ENCODE assay signal across 3 cellular contexts in genomic region chr6:26207248-26207801, GRCh38.
TF ChIP-seq lines count a peak whose summit lies in the region.

No MANE protein-coding gene starts in this region.

TF ChIP-seq in IMR-90, 13 proteins besides CTCF, POLR2A, EP300 and RAD21:
- TF ChIP-seq RFX5 (IDR thresholded peaks at IDR 0.05; ENCODE audit: low read depth, low read length) (no peak), MAZ (IDR thresholded peaks at IDR 0.05; ENCODE audit: borderline replicate concordance, low read depth, low read length) (no peak), MXI1 (IDR thresholded peaks at IDR 0.05; ENCODE audit: borderline replicate concordance, low read depth, low read length) (no peak), BHLHE40 (IDR thresholded peaks at IDR 0.05; ENCODE audit: low read depth, low read length) (no peak), SMC3 (IDR thresholded peaks at IDR 0.05; ENCODE audit: low read depth, low read length) (no peak), FOS (IDR thresholded peaks at IDR 0.05; ENCODE audit: low read depth, low read length) (no peak), RCOR1 (IDR thresholded peaks at IDR 0.05; ENCODE audit: insufficient replicate concordance, low read length) (no peak), CHD1 (IDR thresholded peaks at IDR 0.05; ENCODE audit: low read depth, low read length) (no peak), CEBPB (IDR thresholded peaks at IDR 0.05; ENCODE audit: low read depth, low read length) (no peak), ELK1 (IDR thresholded peaks at IDR 0.05; ENCODE audit: borderline replicate concordance, low read depth, low read length) (no peak), NFE2L2 (IDR thresholded peaks at IDR 0.05; ENCODE audit: low read depth, low read length) (no peak), MAFK (IDR thresholded peaks at IDR 0.05; ENCODE audit: low read depth, low read length) (no peak), USF2 (IDR thresholded peaks at IDR 0.05; ENCODE audit: low read depth, low read length) (no peak)

TF ChIP-seq in WTC11, 78 proteins besides CTCF, POLR2A, EP300 and RAD21:
- TF ChIP-seq HMGA2 (CRISPR knock-in tag; IDR thresholded peaks at IDR 0.05), result no peak
- TF ChIP-seq CBFB (CRISPR knock-in tag; IDR thresholded peaks at IDR 0.05; ENCODE audit: low read depth), result no peak
- TF ChIP-seq FOXP4 (CRISPR knock-in tag; IDR thresholded peaks at IDR 0.05), result no peak
- no peak for TF ChIP-seq NFATC4 (CRISPR knock-in tag; IDR thresholded peaks at IDR 0.05)
- no peak for TF ChIP-seq SOX15 (CRISPR knock-in tag; IDR thresholded peaks at IDR 0.05)
- no peak for TF ChIP-seq AFF4 (CRISPR knock-in tag; IDR thresholded peaks at IDR 0.05; ENCODE audit: borderline replicate concordance)
- TF ChIP-seq ZNF512 (CRISPR knock-in tag; IDR thresholded peaks at IDR 0.05; ENCODE audit: borderline replicate concordance), result no peak
- TF ChIP-seq NFYB (CRISPR knock-in tag; conservative IDR thresholded peaks at IDR 0.05; ENCODE audit: low read depth), result no peak
- no peak for TF ChIP-seq RELA (CRISPR knock-in tag; IDR thresholded peaks at IDR 0.05; ENCODE audit: borderline replicate concordance)
- no peak for TF ChIP-seq ZNF219 (CRISPR knock-in tag; IDR thresholded peaks at IDR 0.05; ENCODE audit: borderline replicate concordance)
- no peak for TF ChIP-seq ZNF396 (CRISPR knock-in tag; IDR thresholded peaks at IDR 0.05; ENCODE audit: borderline replicate concordance)
- TF ChIP-seq USF1 (CRISPR knock-in tag; IDR thresholded peaks at IDR 0.05), result no peak

TF ChIP-seq in neural cell, 6 proteins besides CTCF, POLR2A, EP300 and RAD21:
- no peak for TF ChIP-seq POLR2AphosphoS5 (IDR thresholded peaks at IDR 0.05)
- peak; percentile 32 for TF ChIP-seq MXI1 (conservative IDR thresholded peaks at IDR 0.05; ENCODE audit: poor library complexity, severe bottlenecking)
TF ChIP-seq in neural cell: peak in this region for 1.
